ENCODE assay signal across 1 cellular context in the genomic region with DNA sequence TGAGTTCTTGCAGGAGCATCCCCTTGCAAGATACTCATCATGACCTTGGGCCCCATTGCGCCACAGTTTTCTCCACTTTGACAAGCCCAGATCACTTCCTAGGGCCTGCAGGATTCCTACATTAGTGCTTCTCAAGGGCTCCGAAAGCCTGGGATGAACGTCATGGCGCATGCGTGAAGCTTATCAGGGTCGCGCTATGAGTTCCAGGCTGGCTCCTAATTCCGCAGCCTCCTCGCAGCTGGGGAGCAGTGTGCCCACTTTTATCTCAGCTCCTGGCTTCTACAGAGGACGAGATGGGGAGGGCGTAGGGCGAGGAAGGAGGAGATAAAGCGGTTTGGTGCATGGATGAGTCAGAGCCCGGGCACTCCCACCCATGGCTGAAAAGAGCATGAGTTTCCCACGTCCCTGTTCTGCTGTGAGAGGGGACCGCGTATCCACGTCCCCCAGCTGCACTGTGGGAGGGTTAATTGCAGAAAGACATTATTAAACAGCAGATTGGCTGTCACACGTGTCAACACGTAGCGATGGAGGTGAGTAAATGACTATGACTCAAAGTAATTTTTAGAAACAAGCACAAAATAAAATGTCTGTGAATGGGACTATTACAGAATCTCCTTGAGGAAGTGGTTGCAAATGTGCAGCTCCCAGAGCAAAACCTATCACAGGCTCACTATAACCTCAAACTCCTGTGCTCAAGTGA.
A peak's percentile ranks its signal among the peaks of the same experiment; 100 is the strongest.
TF ChIP-seq lines count a peak whose summit lies in the region.

No MANE protein-coding gene starts in this region.

TF ChIP-seq in K562, 482 proteins besides CTCF, POLR2A, EP300 and RAD21 (continued from another document):
- TF ChIP-seq, protein P1, sequence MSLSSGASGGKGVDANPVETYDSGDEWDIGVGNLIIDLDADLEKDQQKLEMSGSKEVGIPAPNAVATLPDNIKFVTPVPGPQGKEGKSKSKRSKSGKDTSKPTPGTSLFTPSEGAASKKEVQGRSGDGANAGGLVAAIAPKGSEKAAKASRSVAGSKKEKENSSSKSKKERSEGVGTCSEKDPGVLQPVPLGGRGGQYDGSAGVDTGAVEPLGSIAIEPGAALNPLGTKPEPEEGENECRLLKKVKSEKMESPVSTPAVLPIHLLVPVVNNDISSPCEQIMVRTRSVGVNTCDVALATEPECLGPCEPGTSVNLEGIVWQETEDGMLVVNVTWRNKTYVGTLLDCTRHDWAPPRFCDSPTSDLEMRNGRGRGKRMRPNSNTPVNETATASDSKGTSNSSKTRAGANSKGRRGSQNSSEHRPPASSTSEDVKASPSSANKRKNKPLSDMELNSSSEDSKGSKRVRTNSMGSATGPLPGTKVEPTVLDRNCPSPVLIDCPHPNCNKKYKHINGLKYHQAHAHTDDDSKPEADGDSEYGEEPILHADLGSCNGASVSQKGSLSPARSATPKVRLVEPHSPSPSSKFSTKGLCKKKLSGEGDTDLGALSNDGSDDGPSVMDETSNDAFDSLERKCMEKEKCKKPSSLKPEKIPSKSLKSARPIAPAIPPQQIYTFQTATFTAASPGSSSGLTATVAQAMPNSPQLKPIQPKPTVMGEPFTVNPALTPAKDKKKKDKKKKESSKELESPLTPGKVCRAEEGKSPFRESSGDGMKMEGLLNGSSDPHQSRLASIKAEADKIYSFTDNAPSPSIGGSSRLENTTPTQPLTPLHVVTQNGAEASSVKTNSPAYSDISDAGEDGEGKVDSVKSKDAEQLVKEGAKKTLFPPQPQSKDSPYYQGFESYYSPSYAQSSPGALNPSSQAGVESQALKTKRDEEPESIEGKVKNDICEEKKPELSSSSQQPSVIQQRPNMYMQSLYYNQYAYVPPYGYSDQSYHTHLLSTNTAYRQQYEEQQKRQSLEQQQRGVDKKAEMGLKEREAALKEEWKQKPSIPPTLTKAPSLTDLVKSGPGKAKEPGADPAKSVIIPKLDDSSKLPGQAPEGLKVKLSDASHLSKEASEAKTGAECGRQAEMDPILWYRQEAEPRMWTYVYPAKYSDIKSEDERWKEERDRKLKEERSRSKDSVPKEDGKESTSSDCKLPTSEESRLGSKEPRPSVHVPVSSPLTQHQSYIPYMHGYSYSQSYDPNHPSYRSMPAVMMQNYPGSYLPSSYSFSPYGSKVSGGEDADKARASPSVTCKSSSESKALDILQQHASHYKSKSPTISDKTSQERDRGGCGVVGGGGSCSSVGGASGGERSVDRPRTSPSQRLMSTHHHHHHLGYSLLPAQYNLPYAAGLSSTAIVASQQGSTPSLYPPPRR (CRISPR knock-in tag; IDR thresholded peaks at IDR 0.05; ENCODE audit: borderline replicate concordance): peak; percentile 89; the same call in 1 of the 2 replicates
- TF ChIP-seq YY1 (IDR thresholded peaks at IDR 0.05; ENCODE audit: borderline replicate concordance in 1 of 3, control insufficient read depth in 1 of 3, extremely low read depth in 1 of 3, insufficient read depth in 3 of 3, insufficient read length in 1 of 3, insufficient replicate concordance in 2 of 3, low read depth in 1 of 3, low read length in 2 of 3): peak in 1 of 3 experiments; percentile 34
- TF ChIP-seq CEBPG (CRISPR knock-in tag; IDR thresholded peaks at IDR 0.05): no peak
- TF ChIP-seq CEBPG (tag; conservative IDR thresholded peaks at IDR 0.05 in 1 of 2, IDR thresholded peaks at IDR 0.05 in 1 of 2): peak; percentile 45 to 56; a peak in 3 of 4 replicates
- peak; percentile 36 for TF ChIP-seq HMGN3 (IDR thresholded peaks at IDR 0.05; ENCODE audit: borderline replicate concordance, extremely low read depth, insufficient read length, low read depth, low read length)
- TF ChIP-seq ZKSCAN8 (CRISPR knock-in tag; IDR thresholded peaks at IDR 0.05): peak; percentile 63; the same call in 1 of the 2 replicates
- TF ChIP-seq SAFB2 (IDR thresholded peaks at IDR 0.05; ENCODE audit: borderline replicate concordance, low read depth, low read length, severe bottlenecking): no peak
- TF ChIP-seq ZNF431 (CRISPR knock-in tag; IDR thresholded peaks at IDR 0.05): 0 out of 2 replicates have a peak, but pooled peaks have one; percentile 42
- TF ChIP-seq TCF7 (IDR thresholded peaks at IDR 0.05; ENCODE audit: borderline replicate concordance): 0 out of 2 replicates have a peak, but pooled peaks have one; percentile 45
- peak; percentile 92 to 94 for TF ChIP-seq NRF1 (conservative IDR thresholded peaks at IDR 0.05 in 1 of 2, IDR thresholded peaks at IDR 0.05 in 1 of 2)
- TF ChIP-seq BCOR (IDR thresholded peaks at IDR 0.05): peak; percentile 82
- TF ChIP-seq RFX1 (IDR thresholded peaks at IDR 0.05): no peak
- TF ChIP-seq NR2F6 (CRISPR knock-in tag; IDR thresholded peaks at IDR 0.05): no peak
- peak; percentile 87 for TF ChIP-seq TEAD4 (IDR thresholded peaks at IDR 0.05; ENCODE audit: low read length)
- no peak for TF ChIP-seq TEAD4 (CRISPR knock-in tag; IDR thresholded peaks at IDR 0.05; ENCODE audit: borderline replicate concordance)
- peak; percentile 87 to 91 for TF ChIP-seq TRIM24 (IDR thresholded peaks at IDR 0.05)
- TF ChIP-seq MTA2 (IDR thresholded peaks at IDR 0.05; ENCODE audit: low read depth): peak; percentile 72
- peak; percentile 96 for TF ChIP-seq SMARCE1 (IDR thresholded peaks at IDR 0.05)
- TF ChIP-seq ZNF121 (CRISPR knock-in tag; conservative IDR thresholded peaks at IDR 0.05): peak; percentile 80
- TF ChIP-seq, protein P2, sequence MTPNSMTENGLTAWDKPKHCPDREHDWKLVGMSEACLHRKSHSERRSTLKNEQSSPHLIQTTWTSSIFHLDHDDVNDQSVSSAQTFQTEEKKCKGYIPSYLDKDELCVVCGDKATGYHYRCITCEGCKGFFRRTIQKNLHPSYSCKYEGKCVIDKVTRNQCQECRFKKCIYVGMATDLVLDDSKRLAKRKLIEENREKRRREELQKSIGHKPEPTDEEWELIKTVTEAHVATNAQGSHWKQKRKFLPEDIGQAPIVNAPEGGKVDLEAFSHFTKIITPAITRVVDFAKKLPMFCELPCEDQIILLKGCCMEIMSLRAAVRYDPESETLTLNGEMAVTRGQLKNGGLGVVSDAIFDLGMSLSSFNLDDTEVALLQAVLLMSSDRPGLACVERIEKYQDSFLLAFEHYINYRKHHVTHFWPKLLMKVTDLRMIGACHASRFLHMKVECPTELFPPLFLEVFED (CRISPR knock-in tag; conservative IDR thresholded peaks at IDR 0.05): peak; percentile 66; the same call in 1 of the 2 replicates
- peak; percentile 95 for TF ChIP-seq CTBP1 (IDR thresholded peaks at IDR 0.05; ENCODE audit: borderline replicate concordance)
- TF ChIP-seq SMAD3 (CRISPR knock-in tag; conservative IDR thresholded peaks at IDR 0.05): 0 out of 2 replicates have a peak, but pooled peaks have one; percentile 14
- peak; percentile 69; the same call in 1 of the 2 replicates for TF ChIP-seq CREB1 (IDR thresholded peaks at IDR 0.05)
- peak; percentile 73 for TF ChIP-seq CREB1 (CRISPR knock-in tag; IDR thresholded peaks at IDR 0.05)
- TF ChIP-seq, protein P3, sequence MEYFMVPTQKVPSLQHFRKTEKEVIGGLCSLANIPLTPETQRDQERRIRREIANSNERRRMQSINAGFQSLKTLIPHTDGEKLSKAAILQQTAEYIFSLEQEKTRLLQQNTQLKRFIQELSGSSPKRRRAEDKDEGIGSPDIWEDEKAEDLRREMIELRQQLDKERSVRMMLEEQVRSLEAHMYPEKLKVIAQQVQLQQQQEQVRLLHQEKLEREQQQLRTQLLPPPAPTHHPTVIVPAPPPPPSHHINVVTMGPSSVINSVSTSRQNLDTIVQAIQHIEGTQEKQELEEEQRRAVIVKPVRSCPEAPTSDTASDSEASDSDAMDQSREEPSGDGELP (CRISPR knock-in tag; IDR thresholded peaks at IDR 0.05; ENCODE audit: borderline replicate concordance): peak; percentile 98
- peak; percentile 83 for TF ChIP-seq CEBPB (tag; IDR thresholded peaks at IDR 0.05)
- TF ChIP-seq, protein P4, sequence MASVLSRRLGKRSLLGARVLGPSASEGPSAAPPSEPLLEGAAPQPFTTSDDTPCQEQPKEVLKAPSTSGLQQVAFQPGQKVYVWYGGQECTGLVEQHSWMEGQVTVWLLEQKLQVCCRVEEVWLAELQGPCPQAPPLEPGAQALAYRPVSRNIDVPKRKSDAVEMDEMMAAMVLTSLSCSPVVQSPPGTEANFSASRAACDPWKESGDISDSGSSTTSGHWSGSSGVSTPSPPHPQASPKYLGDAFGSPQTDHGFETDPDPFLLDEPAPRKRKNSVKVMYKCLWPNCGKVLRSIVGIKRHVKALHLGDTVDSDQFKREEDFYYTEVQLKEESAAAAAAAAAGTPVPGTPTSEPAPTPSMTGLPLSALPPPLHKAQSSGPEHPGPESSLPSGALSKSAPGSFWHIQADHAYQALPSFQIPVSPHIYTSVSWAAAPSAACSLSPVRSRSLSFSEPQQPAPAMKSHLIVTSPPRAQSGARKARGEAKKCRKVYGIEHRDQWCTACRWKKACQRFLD (CRISPR knock-in tag; IDR thresholded peaks at IDR 0.05): peak; percentile 88
- peak; percentile 69 for TF ChIP-seq STAT5A (IDR thresholded peaks at IDR 0.05; ENCODE audit: borderline replicate concordance, low read length)
- TF ChIP-seq MBD2 (IDR thresholded peaks at IDR 0.05; ENCODE audit: borderline replicate concordance, low read depth): peak; percentile 60; the same call in 1 of the 2 replicates
- peak; percentile 62; the same call in 1 of the 2 replicates for TF ChIP-seq PML (IDR thresholded peaks at IDR 0.05; ENCODE audit: low read length)
- TF ChIP-seq, protein P5, sequence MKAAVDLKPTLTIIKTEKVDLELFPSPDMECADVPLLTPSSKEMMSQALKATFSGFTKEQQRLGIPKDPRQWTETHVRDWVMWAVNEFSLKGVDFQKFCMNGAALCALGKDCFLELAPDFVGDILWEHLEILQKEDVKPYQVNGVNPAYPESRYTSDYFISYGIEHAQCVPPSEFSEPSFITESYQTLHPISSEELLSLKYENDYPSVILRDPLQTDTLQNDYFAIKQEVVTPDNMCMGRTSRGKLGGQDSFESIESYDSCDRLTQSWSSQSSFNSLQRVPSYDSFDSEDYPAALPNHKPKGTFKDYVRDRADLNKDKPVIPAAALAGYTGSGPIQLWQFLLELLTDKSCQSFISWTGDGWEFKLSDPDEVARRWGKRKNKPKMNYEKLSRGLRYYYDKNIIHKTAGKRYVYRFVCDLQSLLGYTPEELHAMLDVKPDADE (conservative IDR thresholded peaks at IDR 0.05; ENCODE audit: control insufficient read depth, low read depth, low read length): 0 out of 2 replicates have a peak, but pooled peaks have one; percentile 37
- peak; percentile 94 for TF ChIP-seq TCF3 (CRISPR knock-in tag; IDR thresholded peaks at IDR 0.05)
- TF ChIP-seq SOX6 (IDR thresholded peaks at IDR 0.05): peak; percentile 77
- peak; percentile 96 for TF ChIP-seq DPF2 (IDR thresholded peaks at IDR 0.05)
- no peak for TF ChIP-seq ZNF764 (CRISPR knock-in tag; IDR thresholded peaks at IDR 0.05; ENCODE audit: low read depth)
- TF ChIP-seq, protein P6, sequence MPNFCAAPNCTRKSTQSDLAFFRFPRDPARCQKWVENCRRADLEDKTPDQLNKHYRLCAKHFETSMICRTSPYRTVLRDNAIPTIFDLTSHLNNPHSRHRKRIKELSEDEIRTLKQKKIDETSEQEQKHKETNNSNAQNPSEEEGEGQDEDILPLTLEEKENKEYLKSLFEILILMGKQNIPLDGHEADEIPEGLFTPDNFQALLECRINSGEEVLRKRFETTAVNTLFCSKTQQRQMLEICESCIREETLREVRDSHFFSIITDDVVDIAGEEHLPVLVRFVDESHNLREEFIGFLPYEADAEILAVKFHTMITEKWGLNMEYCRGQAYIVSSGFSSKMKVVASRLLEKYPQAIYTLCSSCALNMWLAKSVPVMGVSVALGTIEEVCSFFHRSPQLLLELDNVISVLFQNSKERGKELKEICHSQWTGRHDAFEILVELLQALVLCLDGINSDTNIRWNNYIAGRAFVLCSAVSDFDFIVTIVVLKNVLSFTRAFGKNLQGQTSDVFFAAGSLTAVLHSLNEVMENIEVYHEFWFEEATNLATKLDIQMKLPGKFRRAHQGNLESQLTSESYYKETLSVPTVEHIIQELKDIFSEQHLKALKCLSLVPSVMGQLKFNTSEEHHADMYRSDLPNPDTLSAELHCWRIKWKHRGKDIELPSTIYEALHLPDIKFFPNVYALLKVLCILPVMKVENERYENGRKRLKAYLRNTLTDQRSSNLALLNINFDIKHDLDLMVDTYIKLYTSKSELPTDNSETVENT (CRISPR knock-in tag; IDR thresholded peaks at IDR 0.05): no peak
- TF ChIP-seq HDAC6 (IDR thresholded peaks at IDR 0.05; ENCODE audit: low read depth, low read length): no peak
- TF ChIP-seq, protein P7, sequence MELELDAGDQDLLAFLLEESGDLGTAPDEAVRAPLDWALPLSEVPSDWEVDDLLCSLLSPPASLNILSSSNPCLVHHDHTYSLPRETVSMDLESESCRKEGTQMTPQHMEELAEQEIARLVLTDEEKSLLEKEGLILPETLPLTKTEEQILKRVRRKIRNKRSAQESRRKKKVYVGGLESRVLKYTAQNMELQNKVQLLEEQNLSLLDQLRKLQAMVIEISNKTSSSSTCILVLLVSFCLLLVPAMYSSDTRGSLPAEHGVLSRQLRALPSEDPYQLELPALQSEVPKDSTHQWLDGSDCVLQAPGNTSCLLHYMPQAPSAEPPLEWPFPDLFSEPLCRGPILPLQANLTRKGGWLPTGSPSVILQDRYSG (tag; conservative IDR thresholded peaks at IDR 0.05; ENCODE audit: low read depth): no peak
- TF ChIP-seq MTF1 (CRISPR knock-in tag; IDR thresholded peaks at IDR 0.05; ENCODE audit: borderline replicate concordance): no peak
